23 cellular contexts compared by ENCODE assay signal in genomic region chr1:56065729-56066128, GRCh38.
DNase-seq lines count a peak whose midpoint lies in the region; ATAC-seq and TF ChIP-seq lines count a peak whose summit lies in the region.
"Had no signal": no experiment of that assay in that cellular context is flagged by ENCODE, and none has a peak within 500 bp of the region (broad histone marks: within the 10 kb centered on the region; RNA-seq: fewer than 3 reads in every experiment).

No MANE protein-coding gene starts in this region.

- H3K27ac Mint-ChIP-seq in Caco-2 (ENCODE audit: unreplicated experiment) (peak overlapping the region; percentile 50), mesothelial cell of epicardium (peak overlapping the region; percentile 4)
- H3K27ac Mint-ChIP-seq in CD4-positive, alpha-beta T cell: no peak overlapping the region
- H3K27ac Mint-ChIP-seq: activated CD4-positive, alpha-beta memory T cell treated with anti-CD3 and anti-CD28 coated beads for 36 hours; nephron progenitor cell; WTC11 had no signal

- H3K18ac ChIP-seq in IMR-90 (ENCODE audit: low read depth, low read length): no peak overlapping the region

- H3K4me1 ChIP-seq in Caco-2 (peaks cover 24% of the 10 kb centered on the region), IMR-90 (ENCODE audit: control insufficient read depth, insufficient read depth, low read length) (peaks cover 6% of the 10 kb centered on the region), right lobe of liver (no peaks in the 10 kb centered on the region)
- H3K4me1 ChIP-seq: SJCRH30 had no signal

- H2AFZ ChIP-seq in IMR-90 (replicated peaks; ENCODE audit: low read length, poor library complexity): no peak overlapping the region

- H2BK15ac ChIP-seq in IMR-90 (ENCODE audit: low read depth, low read length): no peak overlapping the region

- H3K4me3 ChIP-seq in Caco-2 (ENCODE audit: low read depth, low read length) (no peak overlapping the region), IMR-90 (ENCODE audit: insufficient read depth, low read depth, low read length) (no peak overlapping the region), right lobe of liver (no peak overlapping the region)
- H3K4me3 ChIP-seq: SJCRH30, thyroid gland had no signal

- dilution Hi-C loops in IMR-90 (cut with HindIII; ENCODE audit: low sequenced_read_pairs, unreplicated experiment): no loop called here

- POLR2A ChIA-PET in Caco-2 (lab: Charles Lee) (no interaction called here), IMR-90 (lab: Charles Lee; ENCODE audit: unreplicated experiment) (no interaction called here)
- POLR2A ChIA-PET in CD4-positive, alpha-beta T cell (lab: Charles Lee): no interaction called here

- H3K27me3 ChIP-seq in Caco-2 (replicated peaks; ENCODE audit: control insufficient read depth, insufficient read depth, low read length) (no peaks in the 10 kb centered on the region), IMR-90 (ENCODE audit: control insufficient read depth, insufficient read depth, low read length) (no peaks in the 10 kb centered on the region), right lobe of liver (no peaks in the 10 kb centered on the region)
- H3K27me3 ChIP-seq in CD4-positive, alpha-beta T cell (ENCODE audit: control insufficient read depth, insufficient read depth, low read length): no peaks in the 10 kb centered on the region
- H3K27me3 ChIP-seq: SJCRH30, thyroid gland had no signal

- TF ChIP-seq POLR2A in IMR-90 (IDR thresholded peaks at IDR 0.05; ENCODE audit: low read depth, low read length): no peak
- no peak for TF ChIP-seq POLR2A in right lobe of liver (IDR thresholded peaks at IDR 0.05)

- no peak overlapping the region for H3K4ac ChIP-seq in IMR-90 (ENCODE audit: low read depth, low read length)

- in situ Hi-C loops in IMR-90 (cut with MboI; ENCODE audit: low sequenced_read_pairs): no loop called here

- no peaks in the 10 kb centered on the region for H3K9me3 ChIP-seq in Caco-2
- H3K9me3 ChIP-seq in IMR-90 (ENCODE audit: control insufficient read depth, insufficient read depth, low read length): no peaks in the 10 kb centered on the region
- H3K9me3 ChIP-seq in right lobe of liver: no peaks in the 10 kb centered on the region
- H3K9me3 ChIP-seq in CD4-positive, alpha-beta T cell (ENCODE audit: control insufficient read depth, low read length): no peaks in the 10 kb centered on the region
- H3K9me3 ChIP-seq: SJCRH30, thyroid gland had no signal

- H3K9me1 ChIP-seq in IMR-90 (ENCODE audit: insufficient read depth, low read length): peaks cover under 1% of the 10 kb centered on the region; the same call in 1 of the 2 replicates

- H4K5ac ChIP-seq in IMR-90 (ENCODE audit: low read depth, low read length): no peak overlapping the region

- intact Hi-C loops in Caco-2 (cut with micrococcal nuclease; ENCODE audit: unreplicated experiment) (no loop called here), IMR-90 (cut with micrococcal nuclease) (loop anchor here (10.0 kb wide), 2 partner anchors 419 to 561 kb away; no protein-coding TSS in a partner anchor), right lobe of liver (cut with DNase I) (no loop called here)
- intact Hi-C loops in CD4-positive, alpha-beta T cell (cut with DNase I, micrococcal nuclease): no loop called here

- no peaks in the 10 kb centered on the region for H3K79me1 ChIP-seq in IMR-90 (ENCODE audit: low read depth in 1 of 2, low read length in 2 of 2)

- TF ChIP-seq CTCF in Caco-2 (IDR thresholded peaks at IDR 0.05; ENCODE audit: insufficient read depth in 1 of 2, low read depth in 1 of 2, low read length in 1 of 2, severe bottlenecking in 1 of 2, unreplicated experiment in 1 of 2): no peak
- no peak for TF ChIP-seq CTCF in IMR-90 (conservative IDR thresholded peaks at IDR 0.05; ENCODE audit: low read depth, low read length)
- TF ChIP-seq CTCF in mesothelial cell of epicardium (IDR thresholded peaks at IDR 0.05; ENCODE audit: unreplicated experiment): no peak
- no peak for TF ChIP-seq CTCF in right lobe of liver (IDR thresholded peaks at IDR 0.05)
- no peak for TF ChIP-seq CTCF in CD4-positive, alpha-beta T cell (IDR thresholded peaks at IDR 0.05)

- no peak overlapping the region for H3K23ac ChIP-seq in IMR-90 (ENCODE audit: low read depth, low read length)

- H2AK5ac ChIP-seq in IMR-90 (ENCODE audit: low read depth, low read length): no peak overlapping the region

- WGBS in IMR-90 (ENCODE audit: extremely low coverage in 2 of 2, insufficient read length in 1 of 2), 2 experiments: 50% methylated on average over 1 of the region's 3 CpGs; no CpG with 5 or more reads in 1 of the 2 experiments
- 50% methylated on average over 3 of the region's 3 CpGs for WGBS in right lobe of liver (ENCODE audit: insufficient coverage, low coverage, low lambda C conversion rate, missing lambda C conversion rate)

- TF ChIP-seq RAD21 in IMR-90 (IDR thresholded peaks at IDR 0.05; ENCODE audit: low read length): no peak

- H3K36me3 Mint-ChIP-seq in Caco-2 (ENCODE audit: insufficient read depth, unreplicated experiment): peaks cover 6% of the 10 kb centered on the region
- H3K36me3 Mint-ChIP-seq in mesothelial cell of epicardium: no peaks in the 10 kb centered on the region
- H3K36me3 Mint-ChIP-seq in CD4-positive, alpha-beta T cell (ENCODE audit: low read depth): no peaks in the 10 kb centered on the region
- H3K36me3 Mint-ChIP-seq: activated CD4-positive, alpha-beta memory T cell treated with anti-CD3 and anti-CD28 coated beads for 36 hours; WTC11 had no signal

- H3K36me3 ChIP-seq in Caco-2 (ENCODE audit: control insufficient read depth, insufficient read depth, low read length): no peaks in the 10 kb centered on the region
- H3K36me3 ChIP-seq in IMR-90 (ENCODE audit: control insufficient read depth, insufficient read depth, low read length): no peaks in the 10 kb centered on the region
- H3K36me3 ChIP-seq in right lobe of liver: no peaks in the 10 kb centered on the region
- H3K36me3 ChIP-seq: SJCRH30, thyroid gland had no signal

- no peaks in the 10 kb centered on the region for H3K27me3 Mint-ChIP-seq in Caco-2 (ENCODE audit: insufficient read depth, unreplicated experiment)
- no peaks in the 10 kb centered on the region for H3K27me3 Mint-ChIP-seq in mesothelial cell of epicardium (ENCODE audit: low read depth)
- no peaks in the 10 kb centered on the region for H3K27me3 Mint-ChIP-seq in CD4-positive, alpha-beta T cell
- H3K27me3 Mint-ChIP-seq: activated CD4-positive, alpha-beta memory T cell treated with anti-CD3 and anti-CD28 coated beads for 36 hours had no signal

- H3K9me3 Mint-ChIP-seq in Caco-2 (ENCODE audit: unreplicated experiment): peaks cover 26% of the 10 kb centered on the region
- H3K9me3 Mint-ChIP-seq in mesothelial cell of epicardium: no peaks in the 10 kb centered on the region
- no peaks in the 10 kb centered on the region for H3K9me3 Mint-ChIP-seq in CD4-positive, alpha-beta T cell
- H3K9me3 Mint-ChIP-seq: activated CD4-positive, alpha-beta memory T cell treated with anti-CD3 and anti-CD28 coated beads for 36 hours; nephron progenitor cell; WTC11 had no signal

- no peak overlapping the region for H3K14ac ChIP-seq in IMR-90 (replicated peaks; ENCODE audit: low read depth, low read length)

- H3K27ac ChIP-seq in IMR-90 (ENCODE audit: insufficient read depth, low read length) (no peak overlapping the region), right lobe of liver (no peak overlapping the region)
- H3K27ac ChIP-seq in CD4-positive, alpha-beta T cell (ENCODE audit: low read depth, low read length): no peak overlapping the region
- H3K27ac ChIP-seq: SJCRH30, thyroid gland had no signal

- no peak overlapping the region for H3K56ac ChIP-seq in IMR-90 (ENCODE audit: extremely low read depth, insufficient read depth, low read length)

- H2BK20ac ChIP-seq in IMR-90 (ENCODE audit: low read depth, low read length): no peak overlapping the region

- no peak overlapping the region for H2BK120ac ChIP-seq in IMR-90 (ENCODE audit: low read depth, low read length)

- no peak for DNase-seq in Caco-2
- DNase-seq in IMR-90: no peak
- DNase-seq in fibroblast of gingiva (ENCODE audit: low read depth): peak; percentile 11
- no peak for DNase-seq in mesothelial cell of epicardium (ENCODE audit: low spot score in 2 of 2, unreplicated experiment in 2 of 2)
- no peak for DNase-seq in right lobe of liver
- DNase-seq in CD4-positive, alpha-beta T cell: no peak
- no peak for DNase-seq in NCI-H2227 (lab: John Stamatoyannopoulos, UW; ENCODE audit: unreplicated experiment)
- no peak for DNase-seq in amygdala (lab: John Stamatoyannopoulos, UW)
- DNase-seq: activated CD4-positive, alpha-beta memory T cell treated with anti-CD3 and anti-CD28 coated beads for 36 hours; activated naive CD4-positive, alpha-beta T cell; activated T-cell treated with anti-CD3 and anti-CD28 coated beads for 4 hours; anterior cingulate cortex; central memory CD4-positive, alpha-beta T cell; DMS79 treated with DMSO at 0.1 percent for 48 hours; glutamatergic neuron; NCI-H1436; NCI-H526 treated with DMSO at 0.1 percent for 48 hours; nephron progenitor cell; SJCRH30; stimulated activated CD4-positive, alpha-beta T cell treated with anti-CD3 and anti-CD28 coated beads, Interleukin-2, amount 100 ng/mL, for 48 hours; stimulated activated naive CD8-positive, alpha-beta T cell treated with anti-CD3 and anti-CD28 coated beads, Interleukin-15, Interleukin-2, amounts not matched to agents 100 U/mL and 50 U/mL, for 24 hours; thyroid gland had no signal

- no peaks in the 10 kb centered on the region for H4K20me1 ChIP-seq in IMR-90 (ENCODE audit: insufficient read depth, low read length)

- H3K4me3 Mint-ChIP-seq in Caco-2 (ENCODE audit: unreplicated experiment): no peak overlapping the region
- no peak overlapping the region for H3K4me3 Mint-ChIP-seq in mesothelial cell of epicardium
- no peak overlapping the region for H3K4me3 Mint-ChIP-seq in CD4-positive, alpha-beta T cell
- H3K4me3 Mint-ChIP-seq: activated CD4-positive, alpha-beta memory T cell treated with anti-CD3 and anti-CD28 coated beads for 36 hours; nephron progenitor cell; WTC11 had no signal

- ATAC-seq in IMR-90 (ENCODE audit: low read depth) (peak; percentile 13; the same call in 1 of the 2 replicates), right lobe of liver (no peak)
- ATAC-seq in CD4-positive, alpha-beta T cell (ENCODE audit: poor library complexity): no peak
- ATAC-seq: stimulated activated naive CD8-positive, alpha-beta T cell treated with anti-CD3 and anti-CD28 coated beads, Interleukin-15, Interleukin-2, amounts not matched to agents 100 U/mL and 50 U/mL, for 24 hours; WTC11 had no signal

- no peak overlapping the region for H2BK5ac ChIP-seq in IMR-90 (ENCODE audit: low read depth, low read length, poor library complexity, severe bottlenecking)

- CTCF ChIA-PET in Caco-2 (lab: Charles Lee): no interaction called here
- CTCF ChIA-PET in IMR-90 (lab: Yijun Ruan, JAX): no interaction called here
- CTCF ChIA-PET in CD4-positive, alpha-beta T cell (lab: Charles Lee): no interaction called here

- no peak overlapping the region for H3K4me2 ChIP-seq in IMR-90 (ENCODE audit: low read depth, low read length)

- H4K8ac ChIP-seq in IMR-90 (ENCODE audit: low read depth in 2 of 2, low read length in 2 of 2): no peak overlapping the region

- H3K4me1 Mint-ChIP-seq in Caco-2 (ENCODE audit: low read depth, unreplicated experiment): peaks cover 31% of the 10 kb centered on the region
- H3K4me1 Mint-ChIP-seq in mesothelial cell of epicardium: peaks cover 46% of the 10 kb centered on the region
- H3K4me1 Mint-ChIP-seq in CD4-positive, alpha-beta T cell (ENCODE audit: low read depth): no peaks in the 10 kb centered on the region
- H3K4me1 Mint-ChIP-seq: WTC11 had no signal

- no peak overlapping the region for H3K9ac ChIP-seq in IMR-90 (ENCODE audit: low read depth, low read length)

- BruUV-seq in Caco-2 (replicated peaks; lab: Mats Ljungman, UMichigan): no TSS peak
- no TSS peak for BruUV-seq in IMR-90 (replicated peaks; lab: Mats Ljungman, UMichigan)

- no peak overlapping the region for H4K91ac ChIP-seq in IMR-90 (ENCODE audit: insufficient read depth, low read depth, low read length)

- H2AK9ac ChIP-seq in IMR-90 (replicated peaks; ENCODE audit: low read depth, low read length, poor library complexity): no peak overlapping the region
